11 cellular contexts compared by ENCODE assay signal in the genomic region with DNA sequence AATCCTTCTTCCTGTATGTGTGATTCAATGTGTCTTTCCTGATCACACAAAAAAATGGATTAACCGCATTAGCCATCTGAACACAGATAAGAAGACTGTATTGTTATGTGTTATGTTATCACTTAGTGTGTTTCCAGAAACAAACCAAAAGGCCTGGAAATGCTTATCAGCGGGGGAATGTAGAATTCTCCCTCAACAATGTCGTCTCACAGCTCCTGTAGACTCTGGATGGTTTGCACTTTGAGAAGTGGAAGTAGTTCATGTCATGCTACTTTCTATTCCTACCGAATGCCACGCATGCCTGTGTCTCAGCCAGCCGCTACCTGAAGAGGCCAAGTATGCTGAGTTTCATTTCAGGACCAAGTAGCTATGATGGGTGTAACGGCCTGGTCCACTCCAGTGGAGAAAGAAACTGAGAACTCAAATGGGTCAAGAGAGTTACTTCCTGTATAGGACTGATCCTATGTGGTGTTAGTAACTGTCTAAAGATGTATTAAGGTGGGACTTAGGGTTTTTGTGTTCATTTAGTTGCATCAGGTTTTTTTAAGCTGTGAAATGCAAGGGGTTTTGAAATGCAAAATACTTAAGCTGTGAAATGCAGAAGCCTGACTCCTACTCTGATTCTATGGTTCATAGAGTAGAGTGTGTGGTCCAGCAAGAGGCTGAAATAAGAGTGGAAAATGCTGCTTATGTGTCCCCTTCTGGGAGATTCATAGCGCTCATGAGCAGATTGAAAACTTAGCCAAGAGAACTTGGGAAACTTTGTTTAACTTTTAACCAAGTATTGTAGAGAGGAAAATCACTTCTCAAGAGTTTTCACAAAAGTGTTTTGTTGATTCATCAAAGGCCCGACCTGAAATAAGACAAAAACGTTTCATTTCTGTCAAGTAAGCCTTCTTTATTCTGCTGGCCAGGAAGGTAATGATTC.
A peak's percentile ranks its signal among the peaks of the same experiment; 100 is the strongest.
DNase-seq lines count a peak whose midpoint lies in the region; ATAC-seq and TF ChIP-seq lines count a peak whose summit lies in the region.
"Had no signal": no experiment of that assay in that cellular context is flagged by ENCODE, and none has a peak within 500 bp of the region (broad histone marks: within the 10 kb centered on the region; RNA-seq: fewer than 3 reads in every experiment).

No MANE protein-coding gene starts in this region.

- TF ChIP-seq CTCF in epithelial cell of proximal tubule (conservative IDR thresholded peaks at IDR 0.05; ENCODE audit: low read depth, low read length) (no peak), stomach (IDR thresholded peaks at IDR 0.05) (no peak), sigmoid colon (IDR thresholded peaks at IDR 0.05) (no peak)

- H3K4me1 ChIP-seq in stomach (peaks cover 10 to 41% (median 21%) of the 10 kb centered on the region in 4 donors), sigmoid colon (no peaks in the 10 kb centered on the region)

- TF ChIP-seq POLR2A in stomach (IDR thresholded peaks at IDR 0.05): no peak
- no peak for TF ChIP-seq POLR2A in sigmoid colon (IDR thresholded peaks at IDR 0.05)

- H3K27ac ChIP-seq in stomach: peak overlapping the region in 3 of 5 donors; percentile 14 to 46 (median 27)
- no peak overlapping the region for H3K27ac ChIP-seq in sigmoid colon

- TF ChIP-seq EP300 in stomach (IDR thresholded peaks at IDR 0.05) (no peak), sigmoid colon (IDR thresholded peaks at IDR 0.05) (no peak)

- peak; percentile 41 for ATAC-seq in GM19463 (IDR thresholded peaks at IDR 0.05; ENCODE audit: unreplicated experiment)
- ATAC-seq in HG03280 (IDR thresholded peaks at IDR 0.05; ENCODE audit: unreplicated experiment): peak; percentile 52
- ATAC-seq in HG03196 (IDR thresholded peaks at IDR 0.05; ENCODE audit: unreplicated experiment): no peak

- intact Hi-C loops in stomach (cut with DNase I; ENCODE audit: low total_unique reads) (no loop called here), sigmoid colon (cut with DNase I) (no loop called here)

- DNase-seq in epithelial cell of proximal tubule (ENCODE audit: low read depth) (peak; percentile 59), stomach (peak; percentile 63), AG20443 (ENCODE audit: low spot score) (no peak), AML-193 (lab: John Stamatoyannopoulos, UW) (no peak), sigmoid colon (no peak)
- DNase-seq: DMS79; NCI-H1048; stimulated activated CD4-positive, alpha-beta T cell treated with anti-CD3 and anti-CD28 coated beads, Interleukin-2, amount 100 ng/mL, for 24 hours had no signal

- H3K36me3 ChIP-seq in stomach (no peaks in the 10 kb centered on the region), sigmoid colon (no peaks in the 10 kb centered on the region)

- H3K4me3 ChIP-seq in epithelial cell of proximal tubule (ENCODE audit: low read depth, low read length): peak overlapping the region; percentile 6
- no peak overlapping the region for H3K4me3 ChIP-seq in stomach
- no peak overlapping the region for H3K4me3 ChIP-seq in sigmoid colon

- WGBS in stomach, 5 donors: 44 to 60% (median 52%) methylated on average over 10 of the region's 10 CpGs
- WGBS in sigmoid colon, 2 donors: 81 to 82% methylated on average over 10 of the region's 10 CpGs

- H3K9me3 ChIP-seq in stomach (no peaks in the 10 kb centered on the region), sigmoid colon (no peaks in the 10 kb centered on the region)

- H3K27me3 ChIP-seq in stomach (no peaks in the 10 kb centered on the region), sigmoid colon (no peaks in the 10 kb centered on the region)

Comparison
In these comparisons a context has a peak if more than half of its experiments do, and no peak if none do; other contexts are left out.
1. DNase-seq: peak in epithelial cell of proximal tubule (single experiment) and stomach (single experiment); none in AG20443 (single experiment), AML-193 (0 of 2) and sigmoid colon (single experiment).
2. H3K27ac ChIP-seq: peak in stomach (3 of 5); none in sigmoid colon (0 of 4).